In the genomic region with DNA sequence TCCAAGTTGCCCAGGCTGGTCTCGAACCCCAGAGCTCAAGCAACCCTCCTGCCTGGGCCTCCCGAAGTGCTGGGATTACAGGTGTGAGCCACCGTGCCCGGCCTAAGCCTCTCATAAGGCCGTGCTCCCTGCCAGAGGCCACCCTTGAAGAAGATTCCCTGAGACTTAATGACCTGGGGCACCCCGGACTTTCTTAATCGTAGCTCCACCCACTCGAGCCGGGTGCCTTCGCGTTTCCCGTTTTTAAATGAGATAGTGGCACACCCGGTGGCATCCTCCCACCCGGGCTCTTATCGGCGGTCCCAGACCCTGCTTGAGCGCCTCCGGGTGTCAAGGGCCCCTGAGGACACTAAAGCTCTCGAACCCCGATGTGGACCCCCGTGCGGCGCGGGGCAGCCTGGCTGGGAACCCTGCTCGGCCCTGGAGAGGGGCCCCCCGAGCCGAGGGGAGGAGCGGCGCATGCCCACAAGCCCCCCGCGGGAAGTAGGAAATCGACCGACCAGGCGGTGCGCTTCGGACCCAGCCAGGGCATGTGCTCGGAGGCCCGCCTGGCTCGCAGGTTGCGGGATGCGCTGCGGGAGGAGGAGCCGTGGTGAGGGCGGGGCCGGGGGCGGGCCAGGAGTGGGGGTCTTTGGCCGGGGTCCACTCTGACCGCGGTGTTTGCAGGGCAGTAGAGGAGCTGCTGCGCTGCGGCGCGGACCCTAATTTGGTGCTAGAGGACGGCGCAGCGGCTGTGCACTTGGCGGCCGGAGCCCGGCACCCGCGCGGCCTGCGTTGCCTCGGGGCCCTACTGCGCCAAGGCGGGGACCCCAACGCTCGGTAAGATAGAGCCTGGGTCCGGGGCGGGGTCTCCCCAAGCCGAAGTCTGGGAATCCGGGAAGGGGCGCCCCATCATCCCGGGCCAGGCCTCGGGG, we compare ENCODE assay signal across 8 cellular contexts. TPM values are rescaled to one million over a fixed set of nuclear protein-coding genes. Genes with fewer than 3 reads are reported as not detected.
DNase-seq lines count a peak whose midpoint lies in the region; ATAC-seq and TF ChIP-seq lines count a peak whose summit lies in the region.

A gene with protein sequence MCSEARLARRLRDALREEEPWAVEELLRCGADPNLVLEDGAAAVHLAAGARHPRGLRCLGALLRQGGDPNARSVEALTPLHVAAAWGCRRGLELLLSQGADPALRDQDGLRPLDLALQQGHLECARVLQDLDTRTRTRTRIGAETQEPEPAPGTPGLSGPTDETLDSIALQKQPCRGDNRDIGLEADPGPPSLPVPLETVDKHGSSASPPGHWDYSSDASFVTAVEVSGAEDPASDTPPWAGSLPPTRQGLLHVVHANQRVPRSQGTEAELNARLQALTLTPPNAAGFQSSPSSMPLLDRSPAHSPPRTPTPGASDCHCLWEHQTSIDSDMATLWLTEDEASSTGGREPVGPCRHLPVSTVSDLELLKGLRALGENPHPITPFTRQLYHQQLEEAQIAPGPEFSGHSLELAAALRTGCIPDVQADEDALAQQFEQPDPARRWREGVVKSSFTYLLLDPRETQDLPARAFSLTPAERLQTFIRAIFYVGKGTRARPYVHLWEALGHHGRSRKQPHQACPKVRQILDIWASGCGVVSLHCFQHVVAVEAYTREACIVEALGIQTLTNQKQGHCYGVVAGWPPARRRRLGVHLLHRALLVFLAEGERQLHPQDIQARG (plus strand): TSS at position 511 of the 914 bp plus-strand sequence. CDS start 20 bp downstream, at position 531.

- DNase-seq in NCI-H1105 treated with DMSO at 0.1 percent for 48 hours (lab: John Stamatoyannopoulos, UW) (peak; percentile 2), NCI-H1105 (lab: John Stamatoyannopoulos, UW) (no peak), Kasumi-1 (lab: John Stamatoyannopoulos, UW) (peak; percentile 81 to 82), foreskin fibroblast (peak in 1 of 2 donors; percentile 73), progenitor cell of endocrine pancreas (ENCODE audit: low spot score, unreplicated experiment) (no peak), GDM1 (lab: John Stamatoyannopoulos, UW) (no peak)
- peak; percentile 86 for DNase-seq in activated CD8-positive, alpha-beta memory T cell treated with anti-CD3 and anti-CD28 coated beads for 24 hours

- H3K4me3 ChIP-seq in foreskin fibroblast (ENCODE audit: low read depth in 1 of 2, low read length in 2 of 2): peak within 1 kb of the TSS; percentile 43 to 46

- H3K4me3 Mint-ChIP-seq in progenitor cell of endocrine pancreas (ENCODE audit: low read depth): peak within 1 kb of the TSS; percentile 67

- H3K27ac Mint-ChIP-seq in progenitor cell of endocrine pancreas: no peak within 1 kb of the TSS

- TF ChIP-seq CTCF in foreskin fibroblast (IDR thresholded peaks at IDR 0.05; ENCODE audit: low read depth, low read length) (no peak), progenitor cell of endocrine pancreas (IDR thresholded peaks at IDR 0.05; ENCODE audit: unreplicated experiment) (no peak)

- H3K36me3 Mint-ChIP-seq in progenitor cell of endocrine pancreas (ENCODE audit: insufficient read depth): peaks cover 8% of the 10 kb centered on the region

- no peaks in the 10 kb centered on the region for H3K4me1 Mint-ChIP-seq in progenitor cell of endocrine pancreas (ENCODE audit: low read depth)

- H3K27me3 Mint-ChIP-seq in progenitor cell of endocrine pancreas: peaks cover 7% of the 10 kb centered on the region

- no peaks in the 10 kb centered on the region for H3K9me3 Mint-ChIP-seq in progenitor cell of endocrine pancreas (ENCODE audit: low read depth)

- ATAC-seq in HG02981 (IDR thresholded peaks at IDR 0.05; ENCODE audit: unreplicated experiment): no peak

RNA-seq across cellular contexts. Expression of the gene that starts here (rescaled TPM):
- 6.4 and 8.1 TPM in 2 replicates for total RNA-seq in progenitor cell of endocrine pancreas

Comparison
In these comparisons a context has a peak if more than half of its experiments do, and no peak if none do; other contexts are left out.
1. DNase-seq: peak in NCI-H1105 treated with DMSO at 0.1 percent for 48 hours (single experiment), Kasumi-1 (2 of 2) and activated CD8-positive, alpha-beta memory T cell treated with anti-CD3 and anti-CD28 coated beads for 24 hours (single experiment); none in NCI-H1105 (single experiment), progenitor cell of endocrine pancreas (single experiment) and GDM1 (single experiment).